Comparison of ENCODE assay signal across 8 cellular contexts in the genomic region with DNA sequence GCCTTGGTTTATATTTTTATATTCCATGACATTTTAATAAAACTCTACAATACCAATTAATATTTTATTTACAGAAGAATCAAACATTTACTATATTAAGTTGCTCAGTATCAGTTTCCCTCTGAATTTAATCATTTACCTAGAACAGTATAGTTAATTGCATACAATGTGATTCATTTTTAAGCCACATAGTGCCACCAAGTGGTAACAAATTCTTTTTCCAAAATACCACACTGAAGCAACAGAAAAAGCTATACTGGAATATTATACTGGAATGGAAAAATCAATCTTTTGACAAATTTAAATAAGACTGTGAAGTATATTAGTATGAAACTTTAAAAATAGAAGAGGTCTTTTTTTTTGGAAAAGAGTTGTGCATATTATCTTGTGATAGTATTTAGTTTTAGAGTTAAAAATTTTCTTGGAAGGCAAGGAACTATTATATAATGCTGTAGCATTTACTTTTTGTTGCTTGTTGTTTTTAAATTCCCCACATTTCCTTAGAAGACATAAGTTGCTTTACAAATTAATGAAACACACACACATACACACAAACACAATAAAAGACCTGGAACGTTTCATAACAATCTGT. TPM values are rescaled to one million over a fixed set of nuclear protein-coding genes. Genes with fewer than 3 reads are reported as not detected.
DNase-seq lines count a peak whose midpoint lies in the region; ATAC-seq, FAIRE-seq and TF ChIP-seq lines count a peak whose summit lies in the region.

No MANE protein-coding gene starts in this region.

- H3K4me1 Mint-ChIP-seq in HFFc6 (ENCODE audit: low read depth), result peaks cover 38% of the 10 kb centered on the region
- peaks cover 44% of the 10 kb centered on the region for H3K4me1 Mint-ChIP-seq in activated T-helper 17 cell treated with anti-CD3 and anti-CD28 coated beads, Interleukin-2, amount 50 U/mL, for 72 hours

- H3K4me3 Mint-ChIP-seq in HFFc6, result no peak overlapping the region
- no peak overlapping the region for H3K4me3 Mint-ChIP-seq in activated T-helper 17 cell treated with anti-CD3 and anti-CD28 coated beads, Interleukin-2, amount 50 U/mL, for 72 hours

- no peaks in the 10 kb centered on the region for H3K27me3 Mint-ChIP-seq in HFFc6 (ENCODE audit: insufficient read depth)
- no peaks in the 10 kb centered on the region for H3K27me3 Mint-ChIP-seq in activated T-helper 17 cell treated with anti-CD3 and anti-CD28 coated beads, Interleukin-2, amount 50 U/mL, for 72 hours

- TF ChIP-seq CTCF in C4-2B (conservative IDR thresholded peaks at IDR 0.05), result peak; percentile 74
- peak; percentile 75 for TF ChIP-seq CTCF in HFFc6 (IDR thresholded peaks at IDR 0.05)

- DNase-seq in HFFc6, result peak; percentile 21
- no peak for DNase-seq in COLO829 (ENCODE audit: low spot score)
- DNase-seq in T1000 (lab: John Stamatoyannopoulos, UW), result no peak

- no peak overlapping the region for H3K27ac ChIP-seq in C4-2B

- ATAC-seq in SK-N-SH treated with all-trans-retinoic acid at 6 μM for 48 hours (peak; percentile 82), GM18520 (IDR thresholded peaks at IDR 0.05; ENCODE audit: unreplicated experiment) (no peak)
- ATAC-seq in activated T-helper 17 cell treated with anti-CD3 and anti-CD28 coated beads, Interleukin-2, amount 50 U/mL, for 72 hours (replicated peaks), result no peak

- H3K9me3 Mint-ChIP-seq in HFFc6, result no peaks in the 10 kb centered on the region
- no peaks in the 10 kb centered on the region for H3K9me3 Mint-ChIP-seq in activated T-helper 17 cell treated with anti-CD3 and anti-CD28 coated beads, Interleukin-2, amount 50 U/mL, for 72 hours

- peak; percentile 99 for FAIRE-seq in islet of Langerhans (lab: Jason Lieb, UNC)

- no peaks in the 10 kb centered on the region for H3K36me3 Mint-ChIP-seq in HFFc6 (ENCODE audit: low read depth)
- peaks cover 35% of the 10 kb centered on the region for H3K36me3 Mint-ChIP-seq in activated T-helper 17 cell treated with anti-CD3 and anti-CD28 coated beads, Interleukin-2, amount 50 U/mL, for 72 hours (ENCODE audit: low read depth)

- no peak overlapping the region for H3K27ac Mint-ChIP-seq in HFFc6
- no peak overlapping the region for H3K27ac Mint-ChIP-seq in activated T-helper 17 cell treated with anti-CD3 and anti-CD28 coated beads, Interleukin-2, amount 50 U/mL, for 72 hours

TF ChIP-seq in SK-N-SH treated with all-trans-retinoic acid at 6 μM for 48 hours, 23 proteins besides CTCF, POLR2A, EP300 and RAD21 (continues in another document):
- TF ChIP-seq BACH2 (CRISPR knock-in tag; IDR thresholded peaks at IDR 0.05; ENCODE audit: borderline replicate concordance), result no peak
- TF ChIP-seq ZFP3 (CRISPR knock-in tag; IDR thresholded peaks at IDR 0.05), result no peak
- TF ChIP-seq, protein P1, sequence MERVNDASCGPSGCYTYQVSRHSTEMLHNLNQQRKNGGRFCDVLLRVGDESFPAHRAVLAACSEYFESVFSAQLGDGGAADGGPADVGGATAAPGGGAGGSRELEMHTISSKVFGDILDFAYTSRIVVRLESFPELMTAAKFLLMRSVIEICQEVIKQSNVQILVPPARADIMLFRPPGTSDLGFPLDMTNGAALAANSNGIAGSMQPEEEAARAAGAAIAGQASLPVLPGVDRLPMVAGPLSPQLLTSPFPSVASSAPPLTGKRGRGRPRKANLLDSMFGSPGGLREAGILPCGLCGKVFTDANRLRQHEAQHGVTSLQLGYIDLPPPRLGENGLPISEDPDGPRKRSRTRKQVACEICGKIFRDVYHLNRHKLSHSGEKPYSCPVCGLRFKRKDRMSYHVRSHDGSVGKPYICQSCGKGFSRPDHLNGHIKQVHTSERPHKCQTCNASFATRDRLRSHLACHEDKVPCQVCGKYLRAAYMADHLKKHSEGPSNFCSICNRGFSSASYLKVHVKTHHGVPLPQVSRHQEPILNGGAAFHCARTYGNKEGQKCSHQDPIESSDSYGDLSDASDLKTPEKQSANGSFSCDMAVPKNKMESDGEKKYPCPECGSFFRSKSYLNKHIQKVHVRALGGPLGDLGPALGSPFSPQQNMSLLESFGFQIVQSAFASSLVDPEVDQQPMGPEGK (CRISPR knock-in tag; IDR thresholded peaks at IDR 0.05; ENCODE audit: borderline replicate concordance), result no peak
- TF ChIP-seq ZNF565 (CRISPR knock-in tag; conservative IDR thresholded peaks at IDR 0.05; ENCODE audit: low read depth), result no peak
- TF ChIP-seq RARB (CRISPR knock-in tag; IDR thresholded peaks at IDR 0.05), result no peak
- no peak for TF ChIP-seq CSDC2 (CRISPR knock-in tag; IDR thresholded peaks at IDR 0.05)
- TF ChIP-seq, protein P2, sequence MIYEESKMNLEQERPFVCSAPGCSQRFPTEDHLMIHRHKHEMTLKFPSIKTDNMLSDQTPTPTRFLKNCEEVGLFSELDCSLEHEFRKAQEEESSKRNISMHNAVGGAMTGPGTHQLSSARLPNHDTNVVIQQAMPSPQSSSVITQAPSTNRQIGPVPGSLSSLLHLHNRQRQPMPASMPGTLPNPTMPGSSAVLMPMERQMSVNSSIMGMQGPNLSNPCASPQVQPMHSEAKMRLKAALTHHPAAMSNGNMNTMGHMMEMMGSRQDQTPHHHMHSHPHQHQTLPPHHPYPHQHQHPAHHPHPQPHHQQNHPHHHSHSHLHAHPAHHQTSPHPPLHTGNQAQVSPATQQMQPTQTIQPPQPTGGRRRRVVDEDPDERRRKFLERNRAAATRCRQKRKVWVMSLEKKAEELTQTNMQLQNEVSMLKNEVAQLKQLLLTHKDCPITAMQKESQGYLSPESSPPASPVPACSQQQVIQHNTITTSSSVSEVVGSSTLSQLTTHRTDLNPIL (CRISPR knock-in tag; IDR thresholded peaks at IDR 0.05; ENCODE audit: low read depth), result no peak
- TF ChIP-seq ZNF8 (CRISPR knock-in tag; IDR thresholded peaks at IDR 0.05), result no peak
- no peak for TF ChIP-seq PPARA (CRISPR knock-in tag; IDR thresholded peaks at IDR 0.05; ENCODE audit: borderline replicate concordance)
- no peak for TF ChIP-seq ISL1 (CRISPR knock-in tag; IDR thresholded peaks at IDR 0.05)
- no peak for TF ChIP-seq TCF4 (CRISPR knock-in tag; IDR thresholded peaks at IDR 0.05; ENCODE audit: borderline replicate concordance)
- TF ChIP-seq, protein P3, sequence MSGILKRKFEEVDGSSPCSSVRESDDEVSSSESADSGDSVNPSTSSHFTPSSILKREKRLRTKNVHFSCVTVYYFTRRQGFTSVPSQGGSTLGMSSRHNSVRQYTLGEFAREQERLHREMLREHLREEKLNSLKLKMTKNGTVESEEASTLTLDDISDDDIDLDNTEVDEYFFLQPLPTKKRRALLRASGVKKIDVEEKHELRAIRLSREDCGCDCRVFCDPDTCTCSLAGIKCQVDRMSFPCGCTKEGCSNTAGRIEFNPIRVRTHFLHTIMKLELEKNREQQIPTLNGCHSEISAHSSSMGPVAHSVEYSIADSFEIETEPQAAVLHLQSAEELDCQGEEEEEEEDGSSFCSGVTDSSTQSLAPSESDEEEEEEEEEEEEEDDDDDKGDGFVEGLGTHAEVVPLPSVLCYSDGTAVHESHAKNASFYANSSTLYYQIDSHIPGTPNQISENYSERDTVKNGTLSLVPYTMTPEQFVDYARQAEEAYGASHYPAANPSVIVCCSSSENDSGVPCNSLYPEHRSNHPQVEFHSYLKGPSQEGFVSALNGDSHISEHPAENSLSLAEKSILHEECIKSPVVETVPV (CRISPR knock-in tag; IDR thresholded peaks at IDR 0.05), result no peak
- TF ChIP-seq OSR1 (CRISPR knock-in tag; IDR thresholded peaks at IDR 0.05), result no peak
- TF ChIP-seq, protein P4, sequence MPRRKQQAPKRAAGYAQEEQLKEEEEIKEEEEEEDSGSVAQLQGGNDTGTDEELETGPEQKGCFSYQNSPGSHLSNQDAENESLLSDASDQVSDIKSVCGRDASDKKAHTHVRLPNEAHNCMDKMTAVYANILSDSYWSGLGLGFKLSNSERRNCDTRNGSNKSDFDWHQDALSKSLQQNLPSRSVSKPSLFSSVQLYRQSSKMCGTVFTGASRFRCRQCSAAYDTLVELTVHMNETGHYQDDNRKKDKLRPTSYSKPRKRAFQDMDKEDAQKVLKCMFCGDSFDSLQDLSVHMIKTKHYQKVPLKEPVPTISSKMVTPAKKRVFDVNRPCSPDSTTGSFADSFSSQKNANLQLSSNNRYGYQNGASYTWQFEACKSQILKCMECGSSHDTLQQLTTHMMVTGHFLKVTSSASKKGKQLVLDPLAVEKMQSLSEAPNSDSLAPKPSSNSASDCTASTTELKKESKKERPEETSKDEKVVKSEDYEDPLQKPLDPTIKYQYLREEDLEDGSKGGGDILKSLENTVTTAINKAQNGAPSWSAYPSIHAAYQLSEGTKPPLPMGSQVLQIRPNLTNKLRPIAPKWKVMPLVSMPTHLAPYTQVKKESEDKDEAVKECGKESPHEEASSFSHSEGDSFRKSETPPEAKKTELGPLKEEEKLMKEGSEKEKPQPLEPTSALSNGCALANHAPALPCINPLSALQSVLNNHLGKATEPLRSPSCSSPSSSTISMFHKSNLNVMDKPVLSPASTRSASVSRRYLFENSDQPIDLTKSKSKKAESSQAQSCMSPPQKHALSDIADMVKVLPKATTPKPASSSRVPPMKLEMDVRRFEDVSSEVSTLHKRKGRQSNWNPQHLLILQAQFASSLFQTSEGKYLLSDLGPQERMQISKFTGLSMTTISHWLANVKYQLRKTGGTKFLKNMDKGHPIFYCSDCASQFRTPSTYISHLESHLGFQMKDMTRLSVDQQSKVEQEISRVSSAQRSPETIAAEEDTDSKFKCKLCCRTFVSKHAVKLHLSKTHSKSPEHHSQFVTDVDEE (CRISPR knock-in tag; IDR thresholded peaks at IDR 0.05), result no peak
- no peak for TF ChIP-seq ARNTL (CRISPR knock-in tag; IDR thresholded peaks at IDR 0.05; ENCODE audit: borderline replicate concordance, low read depth)
- TF ChIP-seq GLIS3 (CRISPR knock-in tag; IDR thresholded peaks at IDR 0.05), result no peak
- TF ChIP-seq ZFP30 (CRISPR knock-in tag; IDR thresholded peaks at IDR 0.05), result no peak
- TF ChIP-seq, protein P5, sequence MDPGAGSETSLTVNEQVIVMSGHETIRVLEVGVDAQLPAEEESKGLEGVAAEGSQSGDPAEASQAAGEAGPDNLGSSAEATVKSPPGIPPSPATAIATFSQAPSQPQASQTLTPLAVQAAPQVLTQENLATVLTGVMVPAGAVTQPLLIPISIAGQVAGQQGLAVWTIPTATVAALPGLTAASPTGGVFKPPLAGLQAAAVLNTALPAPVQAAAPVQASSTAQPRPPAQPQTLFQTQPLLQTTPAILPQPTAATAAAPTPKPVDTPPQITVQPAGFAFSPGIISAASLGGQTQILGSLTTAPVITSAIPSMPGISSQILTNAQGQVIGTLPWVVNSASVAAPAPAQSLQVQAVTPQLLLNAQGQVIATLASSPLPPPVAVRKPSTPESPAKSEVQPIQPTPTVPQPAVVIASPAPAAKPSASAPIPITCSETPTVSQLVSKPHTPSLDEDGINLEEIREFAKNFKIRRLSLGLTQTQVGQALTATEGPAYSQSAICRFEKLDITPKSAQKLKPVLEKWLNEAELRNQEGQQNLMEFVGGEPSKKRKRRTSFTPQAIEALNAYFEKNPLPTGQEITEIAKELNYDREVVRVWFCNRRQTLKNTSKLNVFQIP (CRISPR knock-in tag; IDR thresholded peaks at IDR 0.05; ENCODE audit: borderline replicate concordance, low read depth), result no peak
- TF ChIP-seq SNAI2 (CRISPR knock-in tag; IDR thresholded peaks at IDR 0.05), result no peak

RNA-seq across cellular contexts. Expression of a gene that starts 57.3 kb away (rescaled TPM):
- total RNA-seq in HFFc6 (2021; fragmentation: NEBNext Ultra II Directional; extraction: Animal tissue kit (Norgen Biotek cat#: 25700)), result 10 to 100 TPM; 27.3 to 33.2 (median 30.9) TPM
- total RNA-seq in activated T-helper 17 cell treated with anti-CD3 and anti-CD28 coated beads, Interleukin-2, amount 50 U/mL, for 72 hours, result 10 to 100 TPM; 55.7 to 57.9 TPM
